In genomic region chr16:78751601-78752000, GRCh38 we compare ENCODE assay signal across 27 cellular contexts.
"Had no signal": no experiment of that assay in that cellular context is flagged by ENCODE, and none has a peak within 500 bp of the region (broad histone marks: within the 10 kb centered on the region; RNA-seq: fewer than 3 reads in every experiment).

No MANE protein-coding gene starts in this region.

- H3K4me3 ChIP-seq: ascending aorta, colonic mucosa, heart left ventricle had no signal

- DNase-seq: activated CD4-positive, alpha-beta memory T cell treated with anti-CD3 and anti-CD28 coated beads for 36 hours; activated CD4-positive, alpha-beta T cell treated with anti-CD3 and anti-CD28 coated beads for 36 hours; activated CD4-positive, alpha-beta T cell treated with anti-CD3 and anti-CD28 coated beads, Interleukin-2, amount 10 ng/mL, durations not matched to agents 24 days and 14 days; activated CD4-positive, CD25-positive, alpha-beta regulatory T cell; activated CD4-positive, CD25-positive, alpha-beta regulatory T cell treated with anti-CD3 and anti-CD28 coated beads, Interleukin-2, amount 50 U/mL, for 72 hours; activated CD8-positive, alpha-beta memory T cell treated with anti-CD3 and anti-CD28 coated beads, Interleukin-2, amount 50 U/mL, for 48 hours; activated CD8-positive, alpha-beta T cell treated with anti-CD3 and anti-CD28 coated beads, Interleukin-2, amount 10 ng/mL, durations not matched to agents 7 days and 5 days; activated gamma-delta T cell; activated naive CD4-positive, alpha-beta T cell; activated naive CD4-positive, alpha-beta T cell treated with anti-CD3 and anti-CD28 coated beads, Interleukin-2, amount 10 ng/mL, durations not matched to agents 7 days and 5 days; activated naive CD8-positive, alpha-beta T cell treated with anti-CD3 and anti-CD28 coated beads, Interleukin-2, amount 10 ng/mL, durations not matched to agents 7 days and 5 days; activated T-cell treated with anti-CD3 and anti-CD28 coated beads for 4 hours; activated T-cell treated with anti-CD3 and anti-CD28 coated beads, Interleukin-2, amount 50 U/mL, for 24 hours; activated T-cell treated with anti-CD3 and anti-CD28 coated beads, Interleukin-2, amount 50 U/mL, for 72 hours; colonic mucosa; effector CD8-positive, alpha-beta T cell; endodermal cell; foreskin fibroblast; heart left ventricle; T-cell; T-helper 9 cell; WERI-Rb-1 had no signal

- H3K4me3 Mint-ChIP-seq: activated CD4-positive, alpha-beta memory T cell treated with anti-CD3 and anti-CD28 coated beads for 36 hours; activated CD4-positive, alpha-beta T cell treated with anti-CD3 and anti-CD28 coated beads for 36 hours; activated CD4-positive, alpha-beta T cell treated with anti-CD3 and anti-CD28 coated beads, Interleukin-2, amount 10 ng/mL, durations not matched to agents 24 days and 14 days; activated CD8-positive, alpha-beta T cell treated with anti-CD3 and anti-CD28 coated beads, Interleukin-2, amount 10 ng/mL, durations not matched to agents 7 days and 5 days; activated naive CD4-positive, alpha-beta T cell treated with anti-CD3 and anti-CD28 coated beads, Interleukin-2, amount 10 ng/mL, durations not matched to agents 7 days and 5 days; activated naive CD8-positive, alpha-beta T cell treated with anti-CD3 and anti-CD28 coated beads, Interleukin-2, amount 10 ng/mL, durations not matched to agents 7 days and 5 days; activated T-cell treated with anti-CD3 and anti-CD28 coated beads, Interleukin-2, amount 50 U/mL, for 24 hours; brain; endodermal cell; T-cell; T-helper 1 cell treated with Interleukin-12 subunit alpha and Interleukin-12 subunit beta and Interleukin-4 antibody, amounts not matched to agents 30 μg/mL and 1 μg/mL, for 36 hours had no signal

- H3K4me1 ChIP-seq: ascending aorta, colonic mucosa had no signal

- H3K9me3 Mint-ChIP-seq: T-helper 1 cell treated with Interleukin-12 subunit alpha and Interleukin-12 subunit beta and Interleukin-4 antibody, amounts not matched to agents 30 μg/mL and 1 μg/mL, for 36 hours had no signal

- H3K27ac ChIP-seq: ascending aorta, colonic mucosa, heart left ventricle had no signal

- H3K27me3 ChIP-seq: ascending aorta, colonic mucosa, heart left ventricle had no signal

- H3K36me3 Mint-ChIP-seq: activated naive CD4-positive, alpha-beta T cell treated with anti-CD3 and anti-CD28 coated beads, Interleukin-2, amount 10 ng/mL, durations not matched to agents 7 days and 5 days; brain had no signal

- ATAC-seq: activated CD4-positive, alpha-beta T cell treated with anti-CD3 and anti-CD28 coated beads for 36 hours; activated CD8-positive, alpha-beta T cell treated with anti-CD3 and anti-CD28 coated beads, Interleukin-2, amount 10 ng/mL, durations not matched to agents 7 days and 5 days; activated naive CD4-positive, alpha-beta T cell treated with anti-CD3 and anti-CD28 coated beads, Interleukin-2, amount 50 U/mL, for 72 hours; activated T-cell treated with anti-CD3 and anti-CD28 coated beads, Interleukin-2, amount 50 U/mL, for 72 hours; esophagus mucosa; heart left ventricle; T-cell had no signal

- H3K27ac Mint-ChIP-seq: activated CD4-positive, alpha-beta memory T cell treated with anti-CD3 and anti-CD28 coated beads for 36 hours; activated CD4-positive, alpha-beta T cell treated with anti-CD3 and anti-CD28 coated beads for 36 hours; activated CD4-positive, alpha-beta T cell treated with anti-CD3 and anti-CD28 coated beads, Interleukin-2, amount 10 ng/mL, durations not matched to agents 24 days and 14 days; activated CD8-positive, alpha-beta T cell treated with anti-CD3 and anti-CD28 coated beads, Interleukin-2, amount 10 ng/mL, durations not matched to agents 7 days and 5 days; activated naive CD4-positive, alpha-beta T cell treated with anti-CD3 and anti-CD28 coated beads, Interleukin-2, amount 10 ng/mL, durations not matched to agents 7 days and 5 days; activated naive CD4-positive, alpha-beta T cell treated with anti-CD3 and anti-CD28 coated beads, Interleukin-2, amount 50 U/mL, for 72 hours; activated naive CD8-positive, alpha-beta T cell treated with anti-CD3 and anti-CD28 coated beads, Interleukin-2, amount 10 ng/mL, durations not matched to agents 7 days and 5 days; activated T-cell treated with anti-CD3 and anti-CD28 coated beads, Interleukin-2, amount 50 U/mL, for 24 hours; activated T-cell treated with anti-CD3 and anti-CD28 coated beads, Interleukin-2, amount 50 U/mL, for 72 hours; brain; endodermal cell; T-helper 1 cell treated with Interleukin-12 subunit alpha and Interleukin-12 subunit beta and Interleukin-4 antibody, amounts not matched to agents 30 μg/mL and 1 μg/mL, for 36 hours had no signal

- H3K36me3 ChIP-seq: ascending aorta, colonic mucosa, heart left ventricle, WERI-Rb-1 had no signal

- H3K4me1 Mint-ChIP-seq: endodermal cell had no signal

- H3K9me3 ChIP-seq: ascending aorta, colonic mucosa had no signal

- H3K27me3 Mint-ChIP-seq: activated CD4-positive, alpha-beta memory T cell treated with anti-CD3 and anti-CD28 coated beads for 36 hours; activated CD4-positive, alpha-beta T cell treated with anti-CD3 and anti-CD28 coated beads for 36 hours; activated CD4-positive, alpha-beta T cell treated with anti-CD3 and anti-CD28 coated beads, Interleukin-2, amount 10 ng/mL, durations not matched to agents 24 days and 14 days; activated naive CD4-positive, alpha-beta T cell treated with anti-CD3 and anti-CD28 coated beads, Interleukin-2, amount 10 ng/mL, durations not matched to agents 7 days and 5 days; activated naive CD8-positive, alpha-beta T cell treated with anti-CD3 and anti-CD28 coated beads, Interleukin-2, amount 10 ng/mL, durations not matched to agents 7 days and 5 days; activated T-cell treated with anti-CD3 and anti-CD28 coated beads, Interleukin-2, amount 50 U/mL, for 24 hours; brain; T-cell had no signal
